23 cellular contexts compared by ENCODE assay signal in the genomic region with DNA sequence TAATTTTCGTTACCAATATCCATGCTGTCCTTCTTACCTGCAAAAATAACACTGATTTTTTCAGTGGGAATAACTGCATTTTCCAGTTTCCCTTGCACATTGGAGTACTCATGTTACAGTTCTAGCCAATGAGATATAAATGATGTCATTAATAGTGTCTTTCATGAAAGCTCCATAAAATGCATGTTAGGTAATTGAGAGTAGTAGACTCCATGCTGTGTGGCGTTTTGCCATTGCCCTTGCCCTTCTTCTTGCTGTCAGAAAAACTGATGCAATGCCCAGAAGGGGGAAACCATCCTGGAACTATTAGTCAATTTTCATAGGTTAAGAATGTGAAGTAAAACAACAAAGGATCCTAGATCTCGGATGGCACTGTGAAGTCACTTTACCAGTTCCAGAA.
"Had no signal": no experiment of that assay in that cellular context is flagged by ENCODE, and none has a peak within 500 bp of the region (broad histone marks: within the 10 kb centered on the region; RNA-seq: fewer than 3 reads in every experiment).

No MANE protein-coding gene starts in this region.

- H3K4me1 ChIP-seq: esophagus squamous epithelium, pancreas, sigmoid colon, stomach, testis, upper lobe of right lung had no signal

- H3K36me3 ChIP-seq: esophagus squamous epithelium, pancreas, sigmoid colon, stomach, upper lobe of right lung had no signal

- H3K27ac ChIP-seq: coronary artery, esophagus squamous epithelium, hepatocyte, pancreas, sigmoid colon, stomach, testis, upper lobe of right lung had no signal

- ATAC-seq: activated CD8-positive, alpha-beta T cell treated with anti-CD3 and anti-CD28 coated beads, Interleukin-2, amount 10 ng/mL, durations not matched to agents 7 days and 5 days; activated naive CD4-positive, alpha-beta T cell treated with anti-CD3 and anti-CD28 coated beads, Interleukin-2, amount 50 U/mL, for 72 hours; left lobe of liver; pancreas; upper lobe of right lung had no signal

- H3K9me3 ChIP-seq: esophagus squamous epithelium, pancreas, sigmoid colon, stomach, testis, upper lobe of right lung had no signal

- H3K27me3 ChIP-seq: esophagus squamous epithelium, hepatocyte, pancreas, sigmoid colon, stomach, testis, upper lobe of right lung had no signal

- H3K36me3 Mint-ChIP-seq: activated naive CD4-positive, alpha-beta T cell treated with anti-CD3 and anti-CD28 coated beads, Interleukin-2, amount 50 U/mL, for 72 hours had no signal

- H3K4me3 Mint-ChIP-seq: activated CD4-positive, alpha-beta T cell treated with anti-CD3 and anti-CD28 coated beads, Interleukin-2, amount 10 ng/mL, durations not matched to agents 24 days and 14 days; activated CD8-positive, alpha-beta T cell treated with anti-CD3 and anti-CD28 coated beads, Interleukin-2, amount 10 ng/mL, durations not matched to agents 7 days and 5 days; neural crest cell had no signal

- DNase-seq: activated CD4-positive, alpha-beta T cell treated with anti-CD3 and anti-CD28 coated beads, Interleukin-2, amount 10 ng/mL, durations not matched to agents 24 days and 14 days; activated CD8-positive, alpha-beta memory T cell treated with anti-CD3 and anti-CD28 coated beads, Interleukin-2, amount 50 U/mL, for 4 hours; activated CD8-positive, alpha-beta T cell treated with anti-CD3 and anti-CD28 coated beads, Interleukin-2, amount 10 ng/mL, durations not matched to agents 7 days and 5 days; activated gamma-delta T cell; activated T-cell treated with anti-CD3 and anti-CD28 coated beads, Interleukin-2, amount 50 U/mL, for 48 hours; amniotic stem cell; central memory CD4-positive, alpha-beta T cell; effector CD4-positive, alpha-beta T cell; esophagus squamous epithelium; islet precursor cell; midbrain; pancreas; sigmoid colon; stimulated activated CD4-positive, alpha-beta T cell treated with anti-CD3 and anti-CD28 coated beads, Interleukin-12 subunit alpha, Interleukin-12 subunit beta, amount 100 ng/mL, for 4 hours; stimulated activated CD4-positive, alpha-beta T cell treated with anti-CD3 and anti-CD28 coated beads, Interleukin-2, amount 100 ng/mL, for 24 hours; stomach; testis; upper lobe of right lung had no signal

- H3K4me3 ChIP-seq: coronary artery, esophagus squamous epithelium, hepatocyte, pancreas, sigmoid colon, stomach, testis, upper lobe of right lung had no signal

- H3K27me3 Mint-ChIP-seq: activated CD4-positive, alpha-beta T cell treated with anti-CD3 and anti-CD28 coated beads, Interleukin-2, amount 10 ng/mL, durations not matched to agents 24 days and 14 days had no signal

- H3K9me3 Mint-ChIP-seq: activated CD4-positive, alpha-beta T cell treated with anti-CD3 and anti-CD28 coated beads, Interleukin-2, amount 10 ng/mL, durations not matched to agents 24 days and 14 days; neural crest cell had no signal

- H3K4me1 Mint-ChIP-seq: activated CD4-positive, alpha-beta T cell treated with anti-CD3 and anti-CD28 coated beads, Interleukin-2, amount 10 ng/mL, durations not matched to agents 24 days and 14 days; neural crest cell had no signal

- H3K27ac Mint-ChIP-seq: activated CD4-positive, alpha-beta T cell treated with anti-CD3 and anti-CD28 coated beads, Interleukin-2, amount 10 ng/mL, durations not matched to agents 24 days and 14 days; activated CD8-positive, alpha-beta T cell treated with anti-CD3 and anti-CD28 coated beads, Interleukin-2, amount 10 ng/mL, durations not matched to agents 7 days and 5 days; activated naive CD4-positive, alpha-beta T cell treated with anti-CD3 and anti-CD28 coated beads, Interleukin-2, amount 50 U/mL, for 72 hours had no signal
